In the genomic region with DNA sequence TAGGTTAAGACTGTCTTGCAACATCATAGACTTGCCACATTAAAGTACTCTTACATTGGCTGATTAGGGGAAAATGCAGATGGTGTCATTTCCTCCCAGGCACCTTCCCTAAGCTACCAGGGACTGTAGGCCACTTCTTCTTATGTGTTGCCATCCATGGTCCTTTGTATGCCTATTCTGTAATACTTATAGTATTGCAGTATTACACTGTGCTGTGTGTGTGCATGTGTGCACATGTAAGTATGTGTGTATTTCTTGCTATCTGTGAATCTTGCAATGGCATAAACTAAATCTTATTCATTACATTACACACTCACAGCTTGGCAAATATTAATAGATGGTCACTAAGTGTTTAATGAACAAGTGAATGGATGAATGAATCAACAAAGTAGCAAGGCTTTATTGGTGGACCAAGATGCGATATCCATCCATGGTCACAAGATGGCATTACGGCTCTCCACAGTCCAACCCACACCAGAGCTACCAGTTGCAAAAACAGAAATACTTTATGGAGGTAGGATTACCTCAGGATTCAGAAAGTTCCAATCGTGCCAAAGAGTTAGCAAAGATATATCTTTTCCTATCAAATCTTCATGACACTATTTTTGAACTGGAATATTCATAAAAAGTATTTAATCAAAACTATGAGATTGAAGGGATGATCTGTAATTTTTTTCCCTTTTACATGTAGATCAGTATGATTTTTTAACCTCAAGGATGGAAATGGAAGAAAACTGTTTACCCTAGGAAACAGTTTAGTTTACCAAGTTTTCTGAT, we compare ENCODE assay signal across 8 cellular contexts.
DNase-seq lines count a peak whose midpoint lies in the region; ATAC-seq, FAIRE-seq and TF ChIP-seq lines count a peak whose summit lies in the region.

No MANE protein-coding gene starts in this region.

- H3K79me2 ChIP-seq in hepatocyte: no peaks in the 10 kb centered on the region

- H3K9me3 ChIP-seq in hepatocyte (ENCODE audit: low read depth) (no peaks in the 10 kb centered on the region), ovary (no peaks in the 10 kb centered on the region)

- CTCF ChIA-PET in activated naive CD4-positive, alpha-beta T cell treated with anti-CD3 and anti-CD28 coated beads for 36 hours (lab: Charles Lee): interaction anchor here (0.6 to 2.8 kb wide), 13 partner anchors 25 to 310 kb away, joined by 3 to 29 read pairs (median 4); a partner anchor contains a TSS

- H2AFZ ChIP-seq in hepatocyte: no peak overlapping the region

- peak; percentile 82 for ATAC-seq in HG02885 (IDR thresholded peaks at IDR 0.05; ENCODE audit: poor library complexity, unreplicated experiment)

- no peak for TF ChIP-seq EP300 in ovary (IDR thresholded peaks at IDR 0.05)

- H3K4me3 ChIP-seq in hepatocyte (no peak overlapping the region), ovary (no peak overlapping the region)

- DNase-seq in Ammon's horn (ENCODE audit: low spot score) (peak; percentile 56), GM12892 (ENCODE audit: insufficient read length) (no peak), NCI-H226 (peak; percentile 19), hepatocyte (ENCODE audit: low spot score) (peak; percentile 67), ovary (no peak)
- DNase-seq in activated naive CD4-positive, alpha-beta T cell treated with anti-CD3 and anti-CD28 coated beads for 36 hours: peak; percentile 49
- DNase-seq in stimulated activated CD4-positive, alpha-beta T cell treated with anti-CD3 and anti-CD28 coated beads, Interleukin-4, amount 100 ng/mL, for 1 hour: peak; percentile 6

- H3K4me3 Mint-ChIP-seq in activated naive CD4-positive, alpha-beta T cell treated with anti-CD3 and anti-CD28 coated beads for 36 hours: no peak overlapping the region

- H3K36me3 ChIP-seq in hepatocyte (replicated peaks; ENCODE audit: insufficient read depth, low read depth) (no peaks in the 10 kb centered on the region), ovary (no peaks in the 10 kb centered on the region)

- intact Hi-C loops in activated naive CD4-positive, alpha-beta T cell treated with anti-CD3 and anti-CD28 coated beads for 36 hours (cut with micrococcal nuclease): loop anchor here (1.0 to 10.0 kb wide), 5 partner anchors 88 to 740 kb away; no protein-coding TSS in a partner anchor
- intact Hi-C loops in ovary (cut with DNase I): no loop called here

- H3K27ac ChIP-seq in hepatocyte: no peak overlapping the region
- H3K27ac ChIP-seq in ovary: no peak overlapping the region

- no peak overlapping the region for H3K27ac Mint-ChIP-seq in activated naive CD4-positive, alpha-beta T cell treated with anti-CD3 and anti-CD28 coated beads for 36 hours

- 21% methylated on average over 3 of the region's 3 CpGs for WGBS in hepatocyte (ENCODE audit: low lambda C conversion rate, missing lambda C conversion rate)
- 70 to 76% (median 75%) methylated on average over 3 of the region's 3 CpGs for WGBS in ovary, 3 donors

- H3K9me2 ChIP-seq in hepatocyte (replicated peaks; ENCODE audit: insufficient read depth): no peaks in the 10 kb centered on the region

- no peaks in the 10 kb centered on the region for H3K4me1 Mint-ChIP-seq in activated naive CD4-positive, alpha-beta T cell treated with anti-CD3 and anti-CD28 coated beads for 36 hours (ENCODE audit: low read depth)

- no peak overlapping the region for H3K4me2 ChIP-seq in hepatocyte

- TF ChIP-seq POLR2A in GM12892 (IDR thresholded peaks at IDR 0.05; ENCODE audit: low read depth, low read length) (no peak), ovary (IDR thresholded peaks at IDR 0.05) (no peak)

- H3K4me1 ChIP-seq in hepatocyte (ENCODE audit: insufficient read depth) (no peaks in the 10 kb centered on the region), ovary (ENCODE audit: insufficient read depth) (peaks cover 1% of the 10 kb centered on the region)

- FAIRE-seq in GM12892 (lab: Jason Lieb, UNC): peak; percentile 56

- H4K20me1 ChIP-seq in hepatocyte (ENCODE audit: insufficient read depth, poor library complexity, severe bottlenecking): no peaks in the 10 kb centered on the region

- no peaks in the 10 kb centered on the region for H3K9me3 Mint-ChIP-seq in activated naive CD4-positive, alpha-beta T cell treated with anti-CD3 and anti-CD28 coated beads for 36 hours

- H3K36me3 Mint-ChIP-seq in activated naive CD4-positive, alpha-beta T cell treated with anti-CD3 and anti-CD28 coated beads for 36 hours (ENCODE audit: low read depth): no peaks in the 10 kb centered on the region

- H3K27me3 ChIP-seq in hepatocyte: no peaks in the 10 kb centered on the region
- no peaks in the 10 kb centered on the region for H3K27me3 ChIP-seq in ovary

- no peaks in the 10 kb centered on the region for H3K27me3 Mint-ChIP-seq in activated naive CD4-positive, alpha-beta T cell treated with anti-CD3 and anti-CD28 coated beads for 36 hours (ENCODE audit: low read depth)

- peak; percentile 58 for TF ChIP-seq CTCF in hepatocyte (IDR thresholded peaks at IDR 0.05; ENCODE audit: poor library complexity)
- TF ChIP-seq CTCF in ovary (IDR thresholded peaks at IDR 0.05): peak in 1 of 3 donors; percentile 20

Comparison
In these comparisons a context has a peak if more than half of its experiments do, and no peak if none do; other contexts are left out.
1. DNase-seq: peak in Ammon's horn (single experiment), NCI-H226 (single experiment), activated naive CD4-positive, alpha-beta T cell treated with anti-CD3 and anti-CD28 coated beads for 36 hours (single experiment), hepatocyte (single experiment) and stimulated activated CD4-positive, alpha-beta T cell treated with anti-CD3 and anti-CD28 coated beads, Interleukin-4, amount 100 ng/mL, for 1 hour (single experiment); none in GM12892 (single experiment) and ovary (0 of 5).